9 cellular contexts compared by ENCODE assay signal in the genomic region with DNA sequence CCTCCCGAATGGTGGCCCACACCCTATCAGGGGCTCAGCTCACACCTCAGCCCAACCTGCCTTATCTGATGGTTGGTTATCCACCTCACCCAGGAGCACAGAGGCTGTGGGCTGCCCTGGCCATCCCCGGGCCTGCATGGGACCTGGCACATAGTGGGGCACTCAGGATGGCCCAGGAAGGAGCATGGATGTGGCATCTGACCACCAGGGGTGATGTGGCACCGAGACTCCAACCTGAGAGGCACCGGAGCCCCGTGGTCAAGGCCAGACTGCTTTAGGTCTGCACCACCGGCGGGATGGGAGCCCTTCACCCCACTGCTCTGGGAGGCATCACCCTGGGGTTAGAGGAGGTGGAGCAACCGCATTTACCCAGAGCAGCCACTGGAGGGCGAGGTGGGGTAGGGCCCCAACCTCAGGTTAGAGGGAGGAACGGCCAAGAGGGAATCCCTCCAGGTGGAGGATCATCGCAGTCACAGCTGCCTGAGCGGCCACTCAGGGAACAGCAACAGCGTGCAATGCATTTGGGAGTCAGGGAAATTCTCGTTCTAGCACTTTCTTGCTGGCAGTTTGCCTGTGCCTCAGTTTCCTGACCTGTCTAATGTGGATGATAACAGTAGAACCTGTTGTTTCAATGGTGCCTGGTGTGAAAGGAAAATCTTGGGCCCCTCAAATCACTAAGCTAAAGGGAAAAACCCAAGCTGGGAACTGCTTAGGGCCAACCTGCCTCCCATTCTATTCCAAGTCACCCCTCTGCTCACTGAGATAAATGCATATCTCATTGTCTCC. TPM values are rescaled to one million over a fixed set of nuclear protein-coding genes. Genes with fewer than 3 reads are reported as not detected.
DNase-seq lines count a peak whose midpoint lies in the region; ATAC-seq and FAIRE-seq lines count a peak whose summit lies in the region.
"Had no signal": no experiment of that assay in that cellular context is flagged by ENCODE, and none has a peak within 500 bp of the region (broad histone marks: within the 10 kb centered on the region; RNA-seq: fewer than 3 reads in every experiment).

No MANE protein-coding gene starts in this region.

- no peaks in the 10 kb centered on the region for H3K4me1 Mint-ChIP-seq in T-helper 17 cell
- H3K4me1 Mint-ChIP-seq in effector memory CD8-positive, alpha-beta T cell (ENCODE audit: low read depth in 2 of 2), result peaks cover 18 to 20% of the 10 kb centered on the region in 2 donors

- H3K27ac Mint-ChIP-seq in T-helper 17 cell, result no peak overlapping the region
- H3K27ac Mint-ChIP-seq in effector memory CD8-positive, alpha-beta T cell, result peak overlapping the region in 1 of 2 donors; percentile 44

- H3K27me3 Mint-ChIP-seq in T-helper 17 cell, result peaks cover 4% of the 10 kb centered on the region
- H3K27me3 Mint-ChIP-seq in effector memory CD8-positive, alpha-beta T cell, result no peaks in the 10 kb centered on the region

- no peak overlapping the region for H3K4me3 Mint-ChIP-seq in T-helper 17 cell
- peak overlapping the region; percentile 13 to 21 for H3K4me3 Mint-ChIP-seq in effector memory CD8-positive, alpha-beta T cell

- peak; percentile 4 for FAIRE-seq in HTR-8/SVneo (lab: Jason Lieb, UNC)
- no peak for FAIRE-seq in urothelium cell line (lab: Jason Lieb, UNC)
- no peak for FAIRE-seq in frontal cortex (lab: Jason Lieb, UNC)
- FAIRE-seq: islet of Langerhans had no signal

- peak; percentile 66 for DNase-seq in COLO829 (ENCODE audit: low spot score)
- DNase-seq in HTR-8/SVneo (ENCODE audit: insufficient read length, low spot score), result peak; percentile 51
- DNase-seq in T-helper 17 cell, result peak in 2 of 3 donors; percentile 11 to 13
- DNase-seq in effector memory CD8-positive, alpha-beta T cell, result peak; percentile 29 to 41 (median 33)
- DNase-seq in myocyte (ENCODE audit: low read depth), result peak; percentile 25
- DNase-seq in urothelium cell line (ENCODE audit: low spot score), result peak; percentile 77
- no peak for DNase-seq in frontal cortex (ENCODE audit: low spot score in 2 of 2)
- no peak for DNase-seq in effector CD4-positive, alpha-beta T cell

- ATAC-seq in T-helper 17 cell, result peak; percentile 61
- ATAC-seq in effector memory CD8-positive, alpha-beta T cell (replicated peaks), result peak; percentile 74

- H3K9me3 Mint-ChIP-seq in effector memory CD8-positive, alpha-beta T cell, result peaks cover 0 to 3% of the 10 kb centered on the region in 2 donors

- H3K36me3 Mint-ChIP-seq in T-helper 17 cell (ENCODE audit: low read depth), result peaks cover 3% of the 10 kb centered on the region
- peaks cover 18% of the 10 kb centered on the region for H3K36me3 Mint-ChIP-seq in effector memory CD8-positive, alpha-beta T cell (ENCODE audit: insufficient read depth)

- no peaks in the 10 kb centered on the region for H3K9me3 ChIP-seq in T-helper 17 cell (ENCODE audit: control insufficient read depth, low read length, poor library complexity, severe bottlenecking)

RNA-seq across cellular contexts. Expression of a gene that starts 52.9 kb away (rescaled TPM):
- total RNA-seq in T-helper 17 cell (10 to 100 TPM; 41.4 to 52.0 TPM), myocyte (60.7 and 73.1 TPM in 2 replicates), frontal cortex (33.8 TPM)
- polyA plus RNA-seq in myocyte (2012), result 103 TPM

RNA-seq across cellular contexts. Expression of a gene that starts 55.0 kb away (rescaled TPM):
- total RNA-seq in T-helper 17 cell (1 to 10 TPM; 6.8 to 8.1 TPM), myocyte (14.7 and 21.2 TPM in 2 replicates), frontal cortex (28.9 TPM)
- polyA plus RNA-seq in myocyte (2012), result 27.2 TPM

Comparison
In these comparisons a context has a peak if more than half of its experiments do, and no peak if none do; other contexts are left out.
1. DNase-seq: peak in COLO829 (single experiment), HTR-8/SVneo (single experiment), T-helper 17 cell (2 of 3), effector memory CD8-positive, alpha-beta T cell (3 of 3), myocyte (single experiment) and urothelium cell line (single experiment); none in frontal cortex (0 of 2) and effector CD4-positive, alpha-beta T cell (single experiment).